7 cellular contexts compared by ENCODE assay signal in genomic region chr2:110993557-110994231, GRCh38.
DNase-seq lines count a peak whose midpoint lies in the region; ATAC-seq lines count a peak whose summit lies in the region.

No MANE protein-coding gene starts in this region.

- in situ Hi-C loops in Caki2 (cut with HindIII; ENCODE audit: low pct_unique_long_range_greater_than_20kb, low sequenced_read_pairs): no loop called here

- peaks cover 13% of the 10 kb centered on the region for H3K27me3 Mint-ChIP-seq in activated CD8-positive, alpha-beta T cell treated with anti-CD3 and anti-CD28 coated beads, Interleukin-2, amount 10 ng/mL, durations not matched to agents 7 days and 5 days (ENCODE audit: low read depth)

- DNase-seq in Caki2 (ENCODE audit: low read depth): peak; percentile 38
- peak; percentile 14 for DNase-seq in HPDE6-E6E7 (ENCODE audit: extremely low spot score)
- no peak for DNase-seq in activated CD8-positive, alpha-beta T cell treated with anti-CD3 and anti-CD28 coated beads, Interleukin-2, amount 10 ng/mL, durations not matched to agents 7 days and 5 days
- peak; percentile 10 for DNase-seq in myocyte (ENCODE audit: low read depth)
- no peak for DNase-seq in C1 segment of cervical spinal cord (lab: John Stamatoyannopoulos, UW)
- no peak for DNase-seq in NCI-H226

- peak; percentile 57 for ATAC-seq in activated CD8-positive, alpha-beta T cell treated with anti-CD3 and anti-CD28 coated beads, Interleukin-2, amount 10 ng/mL, durations not matched to agents 7 days and 5 days
- ATAC-seq in HG02571 (IDR thresholded peaks at IDR 0.05; ENCODE audit: unreplicated experiment): no peak

- no peaks in the 10 kb centered on the region for H3K36me3 Mint-ChIP-seq in activated CD8-positive, alpha-beta T cell treated with anti-CD3 and anti-CD28 coated beads, Interleukin-2, amount 10 ng/mL, durations not matched to agents 7 days and 5 days (ENCODE audit: low read depth)

- peaks cover 26% of the 10 kb centered on the region for H3K4me1 Mint-ChIP-seq in activated CD8-positive, alpha-beta T cell treated with anti-CD3 and anti-CD28 coated beads, Interleukin-2, amount 10 ng/mL, durations not matched to agents 7 days and 5 days (ENCODE audit: low read depth)

- CTCF ChIA-PET in activated CD8-positive, alpha-beta T cell treated with anti-CD3 and anti-CD28 coated beads, Interleukin-2, amount 10 ng/mL, durations not matched to agents 7 days and 5 days (lab: Charles Lee): interaction anchor here (1.4 kb wide), 1 partner anchor 13 kb away, joined by 3 read pairs; no protein-coding TSS in a partner anchor

- H3K27ac Mint-ChIP-seq in activated CD8-positive, alpha-beta T cell treated with anti-CD3 and anti-CD28 coated beads, Interleukin-2, amount 10 ng/mL, durations not matched to agents 7 days and 5 days: no peak overlapping the region

- no peak overlapping the region for H3K4me3 Mint-ChIP-seq in activated CD8-positive, alpha-beta T cell treated with anti-CD3 and anti-CD28 coated beads, Interleukin-2, amount 10 ng/mL, durations not matched to agents 7 days and 5 days

- POLR2A ChIA-PET in activated CD8-positive, alpha-beta T cell treated with anti-CD3 and anti-CD28 coated beads, Interleukin-2, amount 10 ng/mL, durations not matched to agents 7 days and 5 days (lab: Charles Lee): no interaction called here

- H3K9me3 Mint-ChIP-seq in activated CD8-positive, alpha-beta T cell treated with anti-CD3 and anti-CD28 coated beads, Interleukin-2, amount 10 ng/mL, durations not matched to agents 7 days and 5 days (ENCODE audit: insufficient read depth): peaks cover 7% of the 10 kb centered on the region

Comparison
In these comparisons a context has a peak if more than half of its experiments do, and no peak if none do; other contexts are left out.
1. DNase-seq: peak in Caki2 (single experiment), HPDE6-E6E7 (single experiment) and myocyte (single experiment); none in activated CD8-positive, alpha-beta T cell treated with anti-CD3 and anti-CD28 coated beads, Interleukin-2, amount 10 ng/mL, durations not matched to agents 7 days and 5 days (single experiment), C1 segment of cervical spinal cord (0 of 14) and NCI-H226 (single experiment).